Comparison of ENCODE assay signal across 8 cellular contexts in genomic region chr7:76583636-76584281, GRCh38. TPM values are rescaled to one million over a fixed set of nuclear protein-coding genes. Genes with fewer than 3 reads are reported as not detected.
A peak's percentile ranks its signal among the peaks of the same experiment; 100 is the strongest.
DNase-seq lines count a peak whose midpoint lies in the region; ATAC-seq, FAIRE-seq and TF ChIP-seq lines count a peak whose summit lies in the region.
"Not testable (repeated sequence)": the region's sequence is repeated elsewhere in the genome, so short reads cannot be mapped to it uniquely, and the experiment has no call there.

No MANE protein-coding gene starts in this region.

- not testable (repeated sequence) for H3K4me3 ChIP-seq in Jurkat, Clone E6-1 (ENCODE audit: low read length)
- H3K4me3 ChIP-seq in keratinocyte (ENCODE audit: control insufficient read depth in 2 of 3, extremely low read depth in 1 of 3, insufficient read depth in 2 of 3, low read depth in 1 of 3, low read length in 3 of 3) (peak overlapping the region in 1 of 3 experiments; percentile 25), thoracic aorta (peak overlapping the region; percentile 29)

- H3K27ac Mint-ChIP-seq in CD14-positive monocyte (peak overlapping the region in 5 of 7 donors; percentile 40 to 75 (median 68)), brain (peak overlapping the region in 4 of 5 experiments; percentile 94 to 97 (median 96)), osteocyte (ENCODE audit: unreplicated experiment) (peak overlapping the region; percentile 91)
- H3K27ac Mint-ChIP-seq in activated CD8-positive, alpha-beta T cell treated with anti-CD3 and anti-CD28 coated beads for 36 hours = peak overlapping the region; percentile 87

- H3K9ac ChIP-seq in keratinocyte (ENCODE audit: control insufficient read depth, extremely low read depth, insufficient read depth, low read length) = peak overlapping the region; percentile 50

- H3K4me1 ChIP-seq in keratinocyte (ENCODE audit: control insufficient read depth, extremely low read depth, insufficient read depth, low read length) (peaks cover 33% of the 10 kb centered on the region), thoracic aorta (ENCODE audit: control insufficient read depth in 1 of 2, low read depth in 2 of 2) (peaks cover 7 to 21% of the 10 kb centered on the region in 2 donors)

- ATAC-seq in activated CD8-positive, alpha-beta T cell treated with anti-CD3 and anti-CD28 coated beads for 36 hours = peak; percentile 37
- ATAC-seq in thoracic aorta (ENCODE audit: insufficient number of reproducible peaks, low FRiP score, low read depth) = peak; percentile 65

- not testable (repeated sequence) for H3K36me3 ChIP-seq in keratinocyte (ENCODE audit: control insufficient read depth in 2 of 2, extremely low read depth in 1 of 2, insufficient read depth in 2 of 2, low read length in 2 of 2); thoracic aorta

- not testable (repeated sequence) for DNase-seq in CD14-positive monocyte (ENCODE audit: low spot score); activated CD8-positive, alpha-beta T cell treated with anti-CD3 and anti-CD28 coated beads for 36 hours; keratinocyte (ENCODE audit: low read depth, low spot score); osteocyte (ENCODE audit: extremely low spot score, unreplicated experiment); thoracic aorta (ENCODE audit: low spot score)
- DNase-seq in Jurkat, Clone E6-1 (ENCODE audit: low read depth, low spot score) = peak; percentile 31
- peak; percentile 72 for DNase-seq in fibroblast of gingiva (ENCODE audit: low read depth)

- H4K20me1 ChIP-seq in keratinocyte (ENCODE audit: control insufficient read depth, extremely low read depth, insufficient read depth, low read length) = not testable (repeated sequence)

- dilution Hi-C loops in keratinocyte (cut with MboI; ENCODE audit: extremely low pct_ligation_motif_present, low sequenced_read_pairs) = not testable (repeated sequence)

- H2AFZ ChIP-seq in keratinocyte (ENCODE audit: control insufficient read depth, low read length) = not testable (repeated sequence)

- not testable (repeated sequence) for H3K9me3 Mint-ChIP-seq in CD14-positive monocyte; activated CD8-positive, alpha-beta T cell treated with anti-CD3 and anti-CD28 coated beads for 36 hours; brain; osteocyte (ENCODE audit: unreplicated experiment)

- H3K36me3 Mint-ChIP-seq in CD14-positive monocyte; brain; osteocyte (ENCODE audit: unreplicated experiment): not testable (repeated sequence)
- H3K36me3 Mint-ChIP-seq in activated CD8-positive, alpha-beta T cell treated with anti-CD3 and anti-CD28 coated beads for 36 hours (ENCODE audit: low read depth) = peaks cover 17% of the 10 kb centered on the region

- POLR2A ChIA-PET in activated CD8-positive, alpha-beta T cell treated with anti-CD3 and anti-CD28 coated beads for 36 hours (lab: Charles Lee) = not testable (repeated sequence)

- H3K4me2 ChIP-seq in keratinocyte (ENCODE audit: control insufficient read depth, extremely low read depth, insufficient read depth, low read depth, low read length) = peak overlapping the region; percentile 54

- intact Hi-C loops in CD14-positive monocyte (cut with micrococcal nuclease); activated CD8-positive, alpha-beta T cell treated with anti-CD3 and anti-CD28 coated beads for 36 hours (cut with micrococcal nuclease): not testable (repeated sequence)

- not testable (repeated sequence) for H3K27me3 Mint-ChIP-seq in CD14-positive monocyte (ENCODE audit: low read depth in 3 of 3); activated CD8-positive, alpha-beta T cell treated with anti-CD3 and anti-CD28 coated beads for 36 hours; brain; osteocyte (ENCODE audit: unreplicated experiment)

- H3K4me1 Mint-ChIP-seq in CD14-positive monocyte (peaks cover 29% of the 10 kb centered on the region), brain (peaks cover 11% of the 10 kb centered on the region), osteocyte (ENCODE audit: unreplicated experiment) (peaks cover 58% of the 10 kb centered on the region)
- peaks cover 57% of the 10 kb centered on the region for H3K4me1 Mint-ChIP-seq in activated CD8-positive, alpha-beta T cell treated with anti-CD3 and anti-CD28 coated beads for 36 hours (ENCODE audit: low read depth)

- not testable (repeated sequence) for H3K9me3 ChIP-seq in keratinocyte (ENCODE audit: control insufficient read depth, low read depth, low read length); thoracic aorta

- not testable (repeated sequence) for H3K9me1 ChIP-seq in keratinocyte (ENCODE audit: control insufficient read depth, extremely low read depth, insufficient read depth, low read length)

- H3K79me2 ChIP-seq in keratinocyte (ENCODE audit: control insufficient read depth, insufficient read depth, low read length) = peaks cover 45% of the 10 kb centered on the region

- not testable (repeated sequence) for H3K27me3 ChIP-seq in keratinocyte (ENCODE audit: control insufficient read depth, extremely low read depth, insufficient read depth, low read length); thoracic aorta (replicated peaks; ENCODE audit: insufficient read depth)

- peak overlapping the region; percentile 77 for H3K27ac ChIP-seq in keratinocyte (ENCODE audit: control insufficient read depth, insufficient read depth, low read length)
- peak overlapping the region; percentile 81 to 82 for H3K27ac ChIP-seq in thoracic aorta

- CTCF ChIA-PET in activated CD8-positive, alpha-beta T cell treated with anti-CD3 and anti-CD28 coated beads for 36 hours (lab: Charles Lee) = not testable (repeated sequence)

- TF ChIP-seq CTCF in CD14-positive monocyte (IDR thresholded peaks at IDR 0.05); activated CD8-positive, alpha-beta T cell treated with anti-CD3 and anti-CD28 coated beads for 36 hours (IDR thresholded peaks at IDR 0.05); brain (conservative IDR thresholded peaks at IDR 0.05); keratinocyte (optimal IDR thresholded peaks at IDR 0.05 in 1 of 3, IDR thresholded peaks at IDR 0.05 in 1 of 3, conservative IDR thresholded peaks at IDR 0.05 in 1 of 3; ENCODE audit: extremely low read depth in 1 of 3, insufficient read depth in 2 of 3, low read length in 3 of 3); osteocyte (IDR thresholded peaks at IDR 0.05); thoracic aorta (IDR thresholded peaks at IDR 0.05): not testable (repeated sequence)

- not testable (repeated sequence) for FAIRE-seq in keratinocyte (lab: Jason Lieb, UNC)

- H3K4me3 Mint-ChIP-seq in CD14-positive monocyte; osteocyte (ENCODE audit: unreplicated experiment): not testable (repeated sequence)
- peak overlapping the region; percentile 18 for H3K4me3 Mint-ChIP-seq in activated CD8-positive, alpha-beta T cell treated with anti-CD3 and anti-CD28 coated beads for 36 hours
- H3K4me3 Mint-ChIP-seq in brain = peak overlapping the region in 3 of 5 experiments; percentile 17 to 56 (median 26)

RNA-seq across cellular contexts. Expression of gene SPDYE16, which starts 40.7 kb away (rescaled TPM):
- not detected for polyA plus RNA-seq in CD14-positive monocyte
- polyA plus RNA-seq in Jurkat, Clone E6-1 (2012; ENCODE audit: insufficient read depth, insufficient read length) = not detected
- total RNA-seq in activated CD8-positive, alpha-beta T cell treated with anti-CD3 and anti-CD28 coated beads for 36 hours = under 1 TPM; 0.20 to 0.23 TPM
- not detected for polyA plus RNA-seq in brain (ENCODE audit: insufficient read depth, low read depth, low replicate concordance)
- polyA plus RNA-seq in keratinocyte = not detected in 3 replicates
- polyA plus RNA-seq in keratinocyte (2011; ENCODE audit: low read depth) = not detected
- polyA plus RNA-seq in keratinocyte (2011; cell fraction: cytosol; rRNA removed) = not detected in 2 replicates
- polyA plus RNA-seq in keratinocyte (2011; cell fraction: nucleus; rRNA removed) = not detected in 2 replicates
- polyA plus RNA-seq in keratinocyte (2012; ENCODE audit: low replicate concordance) = 0.22 and 1.0 TPM in 2 replicates
- not detected in 3 replicates for polyA minus RNA-seq in keratinocyte
- polyA minus RNA-seq in keratinocyte (2011; cell fraction: cytosol; rRNA and poly(A)+ RNA removed) = not detected
- not detected in 2 replicates for polyA minus RNA-seq in keratinocyte (2011; cell fraction: nucleus; rRNA and poly(A)+ RNA removed)
- not detected in 2 replicates for total RNA-seq in osteocyte
- 1 to 10 TPM in 1 of 2 donors, under 1 TPM in 1; 0.28 to 1.4 TPM for total RNA-seq in thoracic aorta

RNA-seq across cellular contexts. Expression of gene POMZP3, which starts 43.3 kb away (rescaled TPM):
- polyA plus RNA-seq in CD14-positive monocyte = 1 to 10 TPM; 1.1 to 2.2 TPM
- polyA plus RNA-seq in Jurkat, Clone E6-1 (2012; ENCODE audit: insufficient read depth, insufficient read length) = 9.5 TPM
- total RNA-seq in activated CD8-positive, alpha-beta T cell treated with anti-CD3 and anti-CD28 coated beads for 36 hours = 10 to 100 TPM; 14.3 to 16.3 TPM
- polyA plus RNA-seq in brain (ENCODE audit: insufficient read depth, low read depth, low replicate concordance) = 57.2 TPM
- polyA plus RNA-seq in keratinocyte = 6.9 to 11.7 TPM (median 9.1 TPM) in 3 replicates
- 14.9 TPM for polyA plus RNA-seq in keratinocyte (2011; ENCODE audit: low read depth)
- polyA plus RNA-seq in keratinocyte (2011; cell fraction: cytosol; rRNA removed) = 8.7 and 8.9 TPM in 2 replicates
- polyA plus RNA-seq in keratinocyte (2011; cell fraction: nucleus; rRNA removed) = 5.9 and 6.2 TPM in 2 replicates
- polyA plus RNA-seq in keratinocyte (2012; ENCODE audit: low replicate concordance) = 22.3 and 24.1 TPM in 2 replicates
- polyA minus RNA-seq in keratinocyte = 10.9 to 32.7 TPM (median 15.6 TPM) in 3 replicates
- 13.8 TPM for polyA minus RNA-seq in keratinocyte (2011; cell fraction: cytosol; rRNA and poly(A)+ RNA removed)
- polyA minus RNA-seq in keratinocyte (2011; cell fraction: nucleus; rRNA and poly(A)+ RNA removed) = 5.1 and 7.7 TPM in 2 replicates
- 9.6 and 11.4 TPM in 2 replicates for total RNA-seq in osteocyte
- 1 to 10 TPM; 6.8 to 7.3 TPM for total RNA-seq in thoracic aorta
